In the genomic region with DNA sequence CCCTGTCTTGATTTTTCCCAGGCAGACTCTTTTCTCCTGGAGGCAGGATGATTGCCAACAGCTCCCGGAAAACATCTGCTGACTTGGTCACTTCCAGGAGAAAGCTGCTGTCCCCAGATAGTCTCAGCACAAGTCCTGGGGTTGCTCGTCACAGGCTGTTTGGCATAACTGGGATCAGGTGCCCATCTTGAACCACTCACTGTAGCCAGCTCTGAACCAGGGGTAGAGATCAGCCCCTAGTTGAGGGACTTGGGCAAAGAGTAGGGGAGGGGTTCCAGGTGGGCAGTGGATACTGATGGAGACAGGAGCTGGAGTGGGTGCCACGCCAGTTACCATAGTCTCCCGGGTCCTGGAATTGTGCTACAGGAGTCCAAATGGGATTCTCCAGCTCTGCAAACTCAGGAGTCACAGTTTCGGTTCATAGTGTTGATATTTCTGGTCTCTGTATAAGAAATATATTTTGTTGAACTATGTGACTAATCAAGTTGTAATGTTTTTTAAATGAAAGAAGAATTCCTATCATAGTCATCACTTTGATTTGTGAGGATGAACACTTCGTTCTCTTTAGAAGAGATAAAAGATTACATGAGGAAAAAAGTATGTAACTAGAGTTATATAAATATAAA, we compare ENCODE assay signal across 21 cellular contexts.
A peak's percentile ranks its signal among the peaks of the same experiment; 100 is the strongest.
DNase-seq lines count a peak whose midpoint lies in the region; ATAC-seq and TF ChIP-seq lines count a peak whose summit lies in the region.
"Had no signal": no experiment of that assay in that cellular context is flagged by ENCODE, and none has a peak within 500 bp of the region (broad histone marks: within the 10 kb centered on the region; RNA-seq: fewer than 3 reads in every experiment).

No MANE protein-coding gene starts in this region.

- TF ChIP-seq CTCF in fibroblast of the aortic adventitia (IDR thresholded peaks at IDR 0.05; ENCODE audit: insufficient read depth, low read length), result no peak
- TF ChIP-seq CTCF in omental fat pad (IDR thresholded peaks at IDR 0.05), result no peak
- TF ChIP-seq CTCF in psoas muscle (IDR thresholded peaks at IDR 0.05), result no peak

- peak overlapping the region; percentile 71 for H3K4me3 ChIP-seq in ACC112 (ENCODE audit: low read depth, low read length)
- H3K4me3 ChIP-seq in fibroblast of the aortic adventitia (ENCODE audit: low read depth, low read length), result no peak overlapping the region
- no peak overlapping the region for H3K4me3 ChIP-seq in psoas muscle
- no peak overlapping the region for H3K4me3 ChIP-seq in H7 (ENCODE audit: insufficient read depth, low read depth, low read length)

- H3K79me2 ChIP-seq in ACC112 (ENCODE audit: control insufficient read depth, insufficient read depth, low read length, unreplicated experiment), result no peaks in the 10 kb centered on the region

- intact Hi-C loops in psoas muscle (cut with DNase I), result no loop called here

- H2AFZ ChIP-seq in ACC112 (ENCODE audit: low read length, unreplicated experiment), result peak overlapping the region; percentile 93

- H3K27me3 ChIP-seq in ACC112 (ENCODE audit: insufficient read depth, low read length) (no peaks in the 10 kb centered on the region), psoas muscle (ENCODE audit: insufficient read depth in 3 of 3, low read length in 2 of 3) (no peaks in the 10 kb centered on the region), H7 (ENCODE audit: control insufficient read depth, insufficient read depth, low read length) (no peaks in the 10 kb centered on the region)

- DNase-seq in fibroblast of the aortic adventitia (ENCODE audit: low read depth) (peak; percentile 36), omental fat pad (ENCODE audit: low spot score) (no peak), psoas muscle (no peak), H7 (no peak), iPS-NIHi7 (ENCODE audit: extremely low spot score) (no peak)
- DNase-seq: 8988T; Calu3; CD8-positive, alpha-beta memory T cell; DMS153; HCEC 1CT; Karpas-422; NCI-H1417; NCI-H187; NCI-H446; NCI-H526; OCI-M1; Right ventricle myocardium superior had no signal

- 34 to 44% (median 40%) methylated on average over 6 of the region's 6 CpGs for WGBS in psoas muscle, 3 donors

- ATAC-seq in SK-N-SH treated with all-trans-retinoic acid at 6 μM for 48 hours (peak; percentile 75), omental fat pad (ENCODE audit: low FRiP score) (peak; percentile 75), psoas muscle (no peak), GM18519 (IDR thresholded peaks at IDR 0.05; ENCODE audit: low FRiP score, unreplicated experiment) (no peak)

- H3K27ac ChIP-seq in ACC112 (ENCODE audit: low read depth, low read length) (peak overlapping the region; percentile 66), psoas muscle (no peak overlapping the region)
- H3K27ac ChIP-seq: C4-2B had no signal

- H3K4me1 ChIP-seq in ACC112 (ENCODE audit: control insufficient read depth, insufficient read depth, low read length, unreplicated experiment), result peaks cover 26% of the 10 kb centered on the region
- H3K4me1 ChIP-seq in psoas muscle, result no peaks in the 10 kb centered on the region

- H3K36me3 ChIP-seq in ACC112 (ENCODE audit: insufficient read depth, low read length), result no peaks in the 10 kb centered on the region
- no peaks in the 10 kb centered on the region for H3K36me3 ChIP-seq in psoas muscle (ENCODE audit: insufficient read depth in 1 of 2, low read depth in 1 of 2)
- no peaks in the 10 kb centered on the region for H3K36me3 ChIP-seq in H7 (replicated peaks; ENCODE audit: control insufficient read depth, insufficient read depth, low read length)

- H3K9me3 ChIP-seq in psoas muscle, result no peaks in the 10 kb centered on the region

TF ChIP-seq in SK-N-SH treated with all-trans-retinoic acid at 6 μM for 48 hours, 23 proteins besides CTCF, POLR2A, EP300 and RAD21 (continues in another document):
- no peak for TF ChIP-seq ARNTL (CRISPR knock-in tag; IDR thresholded peaks at IDR 0.05; ENCODE audit: borderline replicate concordance, low read depth)
- TF ChIP-seq TOX (CRISPR knock-in tag; IDR thresholded peaks at IDR 0.05; ENCODE audit: borderline replicate concordance), result no peak
- TF ChIP-seq ZFP30 (CRISPR knock-in tag; IDR thresholded peaks at IDR 0.05), result no peak
- TF ChIP-seq, protein P1, sequence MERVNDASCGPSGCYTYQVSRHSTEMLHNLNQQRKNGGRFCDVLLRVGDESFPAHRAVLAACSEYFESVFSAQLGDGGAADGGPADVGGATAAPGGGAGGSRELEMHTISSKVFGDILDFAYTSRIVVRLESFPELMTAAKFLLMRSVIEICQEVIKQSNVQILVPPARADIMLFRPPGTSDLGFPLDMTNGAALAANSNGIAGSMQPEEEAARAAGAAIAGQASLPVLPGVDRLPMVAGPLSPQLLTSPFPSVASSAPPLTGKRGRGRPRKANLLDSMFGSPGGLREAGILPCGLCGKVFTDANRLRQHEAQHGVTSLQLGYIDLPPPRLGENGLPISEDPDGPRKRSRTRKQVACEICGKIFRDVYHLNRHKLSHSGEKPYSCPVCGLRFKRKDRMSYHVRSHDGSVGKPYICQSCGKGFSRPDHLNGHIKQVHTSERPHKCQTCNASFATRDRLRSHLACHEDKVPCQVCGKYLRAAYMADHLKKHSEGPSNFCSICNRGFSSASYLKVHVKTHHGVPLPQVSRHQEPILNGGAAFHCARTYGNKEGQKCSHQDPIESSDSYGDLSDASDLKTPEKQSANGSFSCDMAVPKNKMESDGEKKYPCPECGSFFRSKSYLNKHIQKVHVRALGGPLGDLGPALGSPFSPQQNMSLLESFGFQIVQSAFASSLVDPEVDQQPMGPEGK (CRISPR knock-in tag; IDR thresholded peaks at IDR 0.05; ENCODE audit: borderline replicate concordance), result no peak
- TF ChIP-seq, protein P2, sequence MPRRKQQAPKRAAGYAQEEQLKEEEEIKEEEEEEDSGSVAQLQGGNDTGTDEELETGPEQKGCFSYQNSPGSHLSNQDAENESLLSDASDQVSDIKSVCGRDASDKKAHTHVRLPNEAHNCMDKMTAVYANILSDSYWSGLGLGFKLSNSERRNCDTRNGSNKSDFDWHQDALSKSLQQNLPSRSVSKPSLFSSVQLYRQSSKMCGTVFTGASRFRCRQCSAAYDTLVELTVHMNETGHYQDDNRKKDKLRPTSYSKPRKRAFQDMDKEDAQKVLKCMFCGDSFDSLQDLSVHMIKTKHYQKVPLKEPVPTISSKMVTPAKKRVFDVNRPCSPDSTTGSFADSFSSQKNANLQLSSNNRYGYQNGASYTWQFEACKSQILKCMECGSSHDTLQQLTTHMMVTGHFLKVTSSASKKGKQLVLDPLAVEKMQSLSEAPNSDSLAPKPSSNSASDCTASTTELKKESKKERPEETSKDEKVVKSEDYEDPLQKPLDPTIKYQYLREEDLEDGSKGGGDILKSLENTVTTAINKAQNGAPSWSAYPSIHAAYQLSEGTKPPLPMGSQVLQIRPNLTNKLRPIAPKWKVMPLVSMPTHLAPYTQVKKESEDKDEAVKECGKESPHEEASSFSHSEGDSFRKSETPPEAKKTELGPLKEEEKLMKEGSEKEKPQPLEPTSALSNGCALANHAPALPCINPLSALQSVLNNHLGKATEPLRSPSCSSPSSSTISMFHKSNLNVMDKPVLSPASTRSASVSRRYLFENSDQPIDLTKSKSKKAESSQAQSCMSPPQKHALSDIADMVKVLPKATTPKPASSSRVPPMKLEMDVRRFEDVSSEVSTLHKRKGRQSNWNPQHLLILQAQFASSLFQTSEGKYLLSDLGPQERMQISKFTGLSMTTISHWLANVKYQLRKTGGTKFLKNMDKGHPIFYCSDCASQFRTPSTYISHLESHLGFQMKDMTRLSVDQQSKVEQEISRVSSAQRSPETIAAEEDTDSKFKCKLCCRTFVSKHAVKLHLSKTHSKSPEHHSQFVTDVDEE (CRISPR knock-in tag; IDR thresholded peaks at IDR 0.05), result no peak
- no peak for TF ChIP-seq ISL1 (CRISPR knock-in tag; IDR thresholded peaks at IDR 0.05)
- TF ChIP-seq OSR1 (CRISPR knock-in tag; IDR thresholded peaks at IDR 0.05), result no peak
- TF ChIP-seq, protein P3, sequence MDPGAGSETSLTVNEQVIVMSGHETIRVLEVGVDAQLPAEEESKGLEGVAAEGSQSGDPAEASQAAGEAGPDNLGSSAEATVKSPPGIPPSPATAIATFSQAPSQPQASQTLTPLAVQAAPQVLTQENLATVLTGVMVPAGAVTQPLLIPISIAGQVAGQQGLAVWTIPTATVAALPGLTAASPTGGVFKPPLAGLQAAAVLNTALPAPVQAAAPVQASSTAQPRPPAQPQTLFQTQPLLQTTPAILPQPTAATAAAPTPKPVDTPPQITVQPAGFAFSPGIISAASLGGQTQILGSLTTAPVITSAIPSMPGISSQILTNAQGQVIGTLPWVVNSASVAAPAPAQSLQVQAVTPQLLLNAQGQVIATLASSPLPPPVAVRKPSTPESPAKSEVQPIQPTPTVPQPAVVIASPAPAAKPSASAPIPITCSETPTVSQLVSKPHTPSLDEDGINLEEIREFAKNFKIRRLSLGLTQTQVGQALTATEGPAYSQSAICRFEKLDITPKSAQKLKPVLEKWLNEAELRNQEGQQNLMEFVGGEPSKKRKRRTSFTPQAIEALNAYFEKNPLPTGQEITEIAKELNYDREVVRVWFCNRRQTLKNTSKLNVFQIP (CRISPR knock-in tag; IDR thresholded peaks at IDR 0.05; ENCODE audit: borderline replicate concordance, low read depth), result no peak
- TF ChIP-seq, protein P4, sequence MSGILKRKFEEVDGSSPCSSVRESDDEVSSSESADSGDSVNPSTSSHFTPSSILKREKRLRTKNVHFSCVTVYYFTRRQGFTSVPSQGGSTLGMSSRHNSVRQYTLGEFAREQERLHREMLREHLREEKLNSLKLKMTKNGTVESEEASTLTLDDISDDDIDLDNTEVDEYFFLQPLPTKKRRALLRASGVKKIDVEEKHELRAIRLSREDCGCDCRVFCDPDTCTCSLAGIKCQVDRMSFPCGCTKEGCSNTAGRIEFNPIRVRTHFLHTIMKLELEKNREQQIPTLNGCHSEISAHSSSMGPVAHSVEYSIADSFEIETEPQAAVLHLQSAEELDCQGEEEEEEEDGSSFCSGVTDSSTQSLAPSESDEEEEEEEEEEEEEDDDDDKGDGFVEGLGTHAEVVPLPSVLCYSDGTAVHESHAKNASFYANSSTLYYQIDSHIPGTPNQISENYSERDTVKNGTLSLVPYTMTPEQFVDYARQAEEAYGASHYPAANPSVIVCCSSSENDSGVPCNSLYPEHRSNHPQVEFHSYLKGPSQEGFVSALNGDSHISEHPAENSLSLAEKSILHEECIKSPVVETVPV (CRISPR knock-in tag; IDR thresholded peaks at IDR 0.05), result no peak
- TF ChIP-seq ZNF8 (CRISPR knock-in tag; IDR thresholded peaks at IDR 0.05), result no peak
- no peak for TF ChIP-seq RARB (CRISPR knock-in tag; IDR thresholded peaks at IDR 0.05)
- TF ChIP-seq ESRRG (CRISPR knock-in tag; IDR thresholded peaks at IDR 0.05), result no peak

Comparison
In these comparisons a context has a peak if more than half of its experiments do, and no peak if none do; other contexts are left out.
1. ATAC-seq: peak in SK-N-SH treated with all-trans-retinoic acid at 6 μM for 48 hours (single experiment) and omental fat pad (single experiment); none in psoas muscle (0 of 4) and GM18519 (single experiment).